Comparison of ENCODE assay signal across 1 cellular context in genomic region chr3:139187648-139188047, GRCh38.
TF ChIP-seq lines count a peak whose summit lies in the region.

No MANE protein-coding gene starts in this region.

TF ChIP-seq in GM23338, 12 proteins besides CTCF, POLR2A, EP300 and RAD21 (continued from another document):
- TF ChIP-seq ZNF462 (CRISPR knock-in tag; IDR thresholded peaks at IDR 0.05) (no peak), ZNF331 (CRISPR knock-in tag; IDR thresholded peaks at IDR 0.05; ENCODE audit: low read depth) (no peak)
